In genomic region chr6:12266571-12266970, GRCh38 we compare ENCODE assay signal across 11 cellular contexts. TPM values are rescaled to one million over a fixed set of nuclear protein-coding genes. Genes with fewer than 3 reads are reported as not detected.
DNase-seq lines count a peak whose midpoint lies in the region; ATAC-seq and TF ChIP-seq lines count a peak whose summit lies in the region.
"Had no signal": no experiment of that assay in that cellular context is flagged by ENCODE, and none has a peak within 500 bp of the region (broad histone marks: within the 10 kb centered on the region; RNA-seq: fewer than 3 reads in every experiment).

No MANE protein-coding gene starts in this region.

- H3K79me2 ChIP-seq in HCT116 (ENCODE audit: insufficient read depth, low read length), result no peaks in the 10 kb centered on the region
- no peaks in the 10 kb centered on the region for H3K79me2 ChIP-seq in PC-9 (ENCODE audit: low read depth)

- DNase-seq in HCT116 (ENCODE audit: low read depth, low spot score), result no peak
- peak; percentile 24 to 70 for DNase-seq in PC-9
- peak; percentile 38 for DNase-seq in dedifferentiated amniotic fluid mesenchymal stem cell (ENCODE audit: extremely low spot score)
- peak; percentile 47 for DNase-seq in skeletal muscle cell (ENCODE audit: low read depth)
- no peak for DNase-seq in NCI-H2107 (lab: John Stamatoyannopoulos, UW)
- no peak for DNase-seq in NCI-H748 (lab: John Stamatoyannopoulos, UW; ENCODE audit: unreplicated experiment)
- no peak for DNase-seq in NCI-H774 (lab: John Stamatoyannopoulos, UW)
- DNase-seq: activated B cell treated with CpG ODN at 0.5 μM for 24 hours, anterior cingulate cortex had no signal

- no peak for TF ChIP-seq POLR2A in HCT116 (IDR thresholded peaks at IDR 0.05; ENCODE audit: borderline replicate concordance, extremely low read depth, insufficient read depth, insufficient read length)

- H3K4me1 ChIP-seq in HCT116 (ENCODE audit: control insufficient read depth in 1 of 2, insufficient read depth in 2 of 2, low read length in 2 of 2) (peaks cover 0 to 17% of the 10 kb centered on the region in 2 experiments; a peak in 2 of 4 replicates), PC-9 (replicated peaks; ENCODE audit: insufficient read depth) (peaks cover 28% of the 10 kb centered on the region)

- RAD21 ChIA-PET in HCT116 (lab: Charles Lee; ENCODE audit: low non-redundant PET in 1 of 2, low total read pairs in 2 of 2, uncharacterized antibody in 2 of 2, unreplicated experiment in 2 of 2), result no interaction called here

- H3K9me3 ChIP-seq in HCT116 (ENCODE audit: control insufficient read depth in 1 of 2, insufficient read depth in 1 of 2, low read depth in 1 of 2, low read length in 2 of 2) (no peaks in the 10 kb centered on the region), PC-9 (ENCODE audit: insufficient read depth, low read depth) (peaks cover 32% of the 10 kb centered on the region; the same call in 1 of the 2 replicates)

- H4K20me1 ChIP-seq in HCT116 (ENCODE audit: insufficient read depth), result no peaks in the 10 kb centered on the region
- H4K20me1 ChIP-seq in PC-9 (ENCODE audit: insufficient read depth), result no peaks in the 10 kb centered on the region

- peaks cover 19% of the 10 kb centered on the region for H3F3A ChIP-seq in PC-9 (ENCODE audit: insufficient read depth, low read depth)

- H3K4me2 ChIP-seq in HCT116 (ENCODE audit: low read length), result peak overlapping the region; percentile 16
- H3K4me2 ChIP-seq in PC-9, result peak overlapping the region; percentile 57

- no peaks in the 10 kb centered on the region for H3K36me3 ChIP-seq in HCT116 (ENCODE audit: control insufficient read depth in 1 of 2, insufficient read depth in 2 of 2, low read length in 2 of 2)
- no peaks in the 10 kb centered on the region for H3K36me3 ChIP-seq in PC-9 (ENCODE audit: low read depth)

- H3K9ac ChIP-seq in HCT116 (ENCODE audit: low read length), result no peak overlapping the region

- POLR2A ChIA-PET in HCT116 (lab: Charles Lee), result no interaction called here
- POLR2A ChIA-PET in PC-9 (lab: Charles Lee; ENCODE audit: unreplicated experiment), result no interaction called here

- H2AFZ ChIP-seq in HCT116 (ENCODE audit: low read depth, low read length, poor library complexity, severe bottlenecking) (no peak overlapping the region), PC-9 (no peak overlapping the region)

- H3K27ac ChIP-seq in HCT116 (ENCODE audit: low read depth, low read length), result no peak overlapping the region
- peak overlapping the region; percentile 93 for H3K27ac ChIP-seq in PC-9

- H3K27me3 ChIP-seq in HCT116 (ENCODE audit: insufficient read depth, low read length) (no peaks in the 10 kb centered on the region), PC-9 (ENCODE audit: insufficient read depth, low read depth) (no peaks in the 10 kb centered on the region)

- CTCF ChIA-PET in HCT116 (lab: Charles Lee) (no interaction called here), PC-9 (lab: Charles Lee) (interaction anchor here (0.7 kb wide), 1 partner anchor 21 kb away, joined by 3 read pairs; no protein-coding TSS in a partner anchor)

- H3K9me2 ChIP-seq in HCT116 (ENCODE audit: insufficient read depth) (no peaks in the 10 kb centered on the region), PC-9 (ENCODE audit: insufficient read depth) (no peaks in the 10 kb centered on the region)

- BruUV-seq in HCT116 (replicated peaks; lab: Mats Ljungman, UMichigan) (no TSS peak), PC-9 (replicated peaks; lab: Mats Ljungman, UMichigan) (no TSS peak)

- TF ChIP-seq RAD21 in HCT116 (IDR thresholded peaks at IDR 0.05; ENCODE audit: low read depth), result no peak

- intact Hi-C loops in HCT116 (cut with micrococcal nuclease) (no loop called here), PC-9 (cut with micrococcal nuclease; ENCODE audit: unreplicated experiment) (loop anchor here (1.0 kb wide), 1 partner anchor 21 kb away; no protein-coding TSS in a partner anchor)

- ATAC-seq in HCT116 (no peak), HG03460 (IDR thresholded peaks at IDR 0.05; ENCODE audit: unreplicated experiment) (no peak)
- ATAC-seq: sciatic nerve had no signal

- H3K4me3 ChIP-seq in HCT116 (replicated peaks in 1 of 2; ENCODE audit: low read depth in 1 of 2, low read length in 2 of 2) (no peak overlapping the region), PC-9 (no peak overlapping the region), skeletal muscle cell (ENCODE audit: low read depth, low read length) (no peak overlapping the region)

- TF ChIP-seq CTCF in HCT116 (IDR thresholded peaks at IDR 0.05 in 2 of 3, conservative IDR thresholded peaks at IDR 0.05 in 1 of 3; ENCODE audit: borderline replicate concordance in 1 of 3, insufficient read depth in 1 of 3, low read depth in 2 of 3, low read length in 2 of 3) (no peak), PC-9 (conservative IDR thresholded peaks at IDR 0.05) (no peak)

TF ChIP-seq in HCT116, 20 proteins besides CTCF, POLR2A, EP300 and RAD21:
- TF ChIP-seq FOSL1 (IDR thresholded peaks at IDR 0.05; ENCODE audit: low read depth) (peak; percentile 14; the same call in 1 of the 2 replicates), EGR1 (IDR thresholded peaks at IDR 0.05; ENCODE audit: low read depth) (no peak)

RNA-seq across cellular contexts. Expression of gene EDN1, which starts 23.6 kb away (rescaled TPM):
- 0.22 TPM for total RNA-seq in HCT116 (2021; ENCODE audit: unreplicated experiment)
- 0.25 and 0.26 TPM in 2 replicates for polyA plus RNA-seq in HCT116 (2012)
- 3.3 and 5.9 TPM in 2 replicates for total RNA-seq in PC-9 (2021)

Comparison
In these comparisons a context has a peak if more than half of its experiments do, and no peak if none do; other contexts are left out.
1. DNase-seq: peak in PC-9 (2 of 2), dedifferentiated amniotic fluid mesenchymal stem cell (single experiment) and skeletal muscle cell (single experiment); none in HCT116 (single experiment), NCI-H2107 (single experiment), NCI-H748 (single experiment) and NCI-H774 (single experiment).